Comparison of ENCODE assay signal across 8 cellular contexts in the genomic region with DNA sequence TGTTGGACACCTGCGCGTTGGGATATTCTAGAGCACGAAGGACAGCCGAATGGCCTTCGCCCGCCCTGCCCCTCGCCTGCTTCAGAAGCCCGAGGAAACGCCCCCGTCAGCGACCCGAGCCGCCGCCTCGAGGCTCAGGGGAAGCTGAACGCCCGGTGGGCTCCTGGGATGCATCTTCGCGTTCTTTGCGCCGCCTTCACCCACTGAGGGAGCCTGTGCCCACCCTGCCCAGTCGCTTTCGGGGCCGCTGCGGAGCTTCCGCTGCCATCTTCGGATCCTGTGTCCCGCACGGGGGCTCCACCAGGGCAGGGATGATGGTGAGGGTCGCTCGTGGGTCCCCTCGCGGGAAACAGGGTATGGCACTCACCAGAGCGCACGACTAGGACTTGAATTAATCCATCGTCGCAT.
DNase-seq lines count a peak whose midpoint lies in the region; ATAC-seq and TF ChIP-seq lines count a peak whose summit lies in the region.
"Not testable (repeated sequence)": the region's sequence is repeated elsewhere in the genome, so short reads cannot be mapped to it uniquely, and the experiment has no call there.

No MANE protein-coding gene starts in this region.

- WGBS in esophagus squamous epithelium, 2 donors: 2 to 3% methylated on average over 10 to 12 of the region's 37 CpGs
- 2 to 4% methylated on average over 35 of the region's 37 CpGs for WGBS in sigmoid colon, 2 donors
- WGBS in upper lobe of left lung, 2 donors: 0% methylated on average over 8 of the region's 37 CpGs; no CpG with 5 or more reads in 1 of the 2 donors

- not testable (repeated sequence) for H3K9me3 Mint-ChIP-seq in CD4-positive, alpha-beta memory T cell; activated CD4-positive, alpha-beta memory T cell treated with anti-CD3 and anti-CD28 coated beads for 36 hours; activated naive CD8-positive, alpha-beta T cell treated with anti-CD3 and anti-CD28 coated beads, Interleukin-2, amount 10 ng/mL, durations not matched to agents 7 days and 5 days

- H3K4me1 ChIP-seq in CD4-positive, alpha-beta memory T cell (ENCODE audit: insufficient read depth, low read length); esophagus squamous epithelium; left lung; sigmoid colon; upper lobe of left lung: not testable (repeated sequence)

- not testable (repeated sequence) for TF ChIP-seq CTCF in esophagus squamous epithelium (IDR thresholded peaks at IDR 0.05); left lung (IDR thresholded peaks at IDR 0.05); sigmoid colon (IDR thresholded peaks at IDR 0.05); upper lobe of left lung (IDR thresholded peaks at IDR 0.05)

- TF ChIP-seq POLR2A in esophagus squamous epithelium (IDR thresholded peaks at IDR 0.05); sigmoid colon (IDR thresholded peaks at IDR 0.05); upper lobe of left lung (IDR thresholded peaks at IDR 0.05): not testable (repeated sequence)

- ATAC-seq in HG03432 (IDR thresholded peaks at IDR 0.05; ENCODE audit: unreplicated experiment): peak; percentile 25
- not testable (repeated sequence) for ATAC-seq in activated naive CD8-positive, alpha-beta T cell treated with anti-CD3 and anti-CD28 coated beads, Interleukin-2, amount 10 ng/mL, durations not matched to agents 7 days and 5 days (ENCODE audit: low read depth)
- peak; percentile 50 for ATAC-seq in left lung
- ATAC-seq in upper lobe of left lung (ENCODE audit: low FRiP score in 2 of 2): peak in 1 of 2 donors; percentile 25

- POLR2A ChIA-PET in CD4-positive, alpha-beta memory T cell (lab: Charles Lee; ENCODE audit: partially characterized antibody); activated CD4-positive, alpha-beta memory T cell treated with anti-CD3 and anti-CD28 coated beads for 36 hours (lab: Charles Lee): not testable (repeated sequence)
- POLR2A ChIA-PET in activated naive CD8-positive, alpha-beta T cell treated with anti-CD3 and anti-CD28 coated beads, Interleukin-2, amount 10 ng/mL, durations not matched to agents 7 days and 5 days (lab: Charles Lee): interaction anchor here (0.7 kb wide), 1 partner anchor 133 kb away, joined by 4 read pairs; no protein-coding TSS in a partner anchor

- H3K36me3 Mint-ChIP-seq in CD4-positive, alpha-beta memory T cell; activated CD4-positive, alpha-beta memory T cell treated with anti-CD3 and anti-CD28 coated beads for 36 hours; activated naive CD8-positive, alpha-beta T cell treated with anti-CD3 and anti-CD28 coated beads, Interleukin-2, amount 10 ng/mL, durations not matched to agents 7 days and 5 days: not testable (repeated sequence)

- H3K4me3 ChIP-seq in CD4-positive, alpha-beta memory T cell (ENCODE audit: low read length in 2 of 2): not testable (repeated sequence)
- H3K4me3 ChIP-seq in esophagus squamous epithelium: peak overlapping the region; percentile 15 to 62 (median 42)
- peak overlapping the region in 1 of 2 donors; percentile 25 for H3K4me3 ChIP-seq in left lung
- H3K4me3 ChIP-seq in sigmoid colon: peak overlapping the region; percentile 10 to 42 (median 36)
- peak overlapping the region in 3 of 4 donors; percentile 33 to 48 (median 44) for H3K4me3 ChIP-seq in upper lobe of left lung

- intact Hi-C loops in CD4-positive, alpha-beta memory T cell (cut with micrococcal nuclease); activated CD4-positive, alpha-beta memory T cell treated with anti-CD3 and anti-CD28 coated beads for 36 hours (cut with micrococcal nuclease); esophagus squamous epithelium (cut with DNase I); left lung (cut with DNase I); sigmoid colon (cut with DNase I): not testable (repeated sequence)

- H3K27me3 Mint-ChIP-seq in CD4-positive, alpha-beta memory T cell; activated CD4-positive, alpha-beta memory T cell treated with anti-CD3 and anti-CD28 coated beads for 36 hours: not testable (repeated sequence)
- H3K27me3 Mint-ChIP-seq in activated naive CD8-positive, alpha-beta T cell treated with anti-CD3 and anti-CD28 coated beads, Interleukin-2, amount 10 ng/mL, durations not matched to agents 7 days and 5 days: peaks cover 15% of the 10 kb centered on the region

- not testable (repeated sequence) for H3K27ac ChIP-seq in CD4-positive, alpha-beta memory T cell (ENCODE audit: low read depth, low read length); esophagus squamous epithelium; left lung; sigmoid colon; upper lobe of left lung

- H3K27ac Mint-ChIP-seq in CD4-positive, alpha-beta memory T cell; activated CD4-positive, alpha-beta memory T cell treated with anti-CD3 and anti-CD28 coated beads for 36 hours; activated naive CD8-positive, alpha-beta T cell treated with anti-CD3 and anti-CD28 coated beads, Interleukin-2, amount 10 ng/mL, durations not matched to agents 7 days and 5 days: not testable (repeated sequence)

- TF ChIP-seq EP300 in sigmoid colon (IDR thresholded peaks at IDR 0.05); upper lobe of left lung (IDR thresholded peaks at IDR 0.05): not testable (repeated sequence)

- not testable (repeated sequence) for H3K4me1 Mint-ChIP-seq in CD4-positive, alpha-beta memory T cell; activated CD4-positive, alpha-beta memory T cell treated with anti-CD3 and anti-CD28 coated beads for 36 hours (ENCODE audit: low read depth); activated naive CD8-positive, alpha-beta T cell treated with anti-CD3 and anti-CD28 coated beads, Interleukin-2, amount 10 ng/mL, durations not matched to agents 7 days and 5 days

- H3K4me3 Mint-ChIP-seq in CD4-positive, alpha-beta memory T cell: peak overlapping the region in 6 of 8 donors; percentile 2 to 82 (median 56)
- H3K4me3 Mint-ChIP-seq in activated CD4-positive, alpha-beta memory T cell treated with anti-CD3 and anti-CD28 coated beads for 36 hours: peak overlapping the region; percentile 49
- H3K4me3 Mint-ChIP-seq in activated naive CD8-positive, alpha-beta T cell treated with anti-CD3 and anti-CD28 coated beads, Interleukin-2, amount 10 ng/mL, durations not matched to agents 7 days and 5 days: peak overlapping the region; percentile 50

- not testable (repeated sequence) for H3K9me3 ChIP-seq in CD4-positive, alpha-beta memory T cell (ENCODE audit: control insufficient read depth in 1 of 2, low read length in 2 of 2); esophagus squamous epithelium; left lung; sigmoid colon; upper lobe of left lung

- not testable (repeated sequence) for H3K36me3 ChIP-seq in CD4-positive, alpha-beta memory T cell (ENCODE audit: insufficient read depth, low read length); esophagus squamous epithelium; left lung; sigmoid colon; upper lobe of left lung

- not testable (repeated sequence) for H3K27me3 ChIP-seq in CD4-positive, alpha-beta memory T cell (ENCODE audit: insufficient read depth, low read length); upper lobe of left lung
- H3K27me3 ChIP-seq in esophagus squamous epithelium (peaks cover 0 to 13% (median 0%) of the 10 kb centered on the region in 4 donors), left lung (peaks cover 0 to 20% of the 10 kb centered on the region in 2 donors), sigmoid colon (peaks cover 0 to 13% (median 0%) of the 10 kb centered on the region in 3 donors)

- CTCF ChIA-PET in CD4-positive, alpha-beta memory T cell (lab: Charles Lee; ENCODE audit: partially characterized antibody); activated CD4-positive, alpha-beta memory T cell treated with anti-CD3 and anti-CD28 coated beads for 36 hours (lab: Charles Lee): not testable (repeated sequence)

- not testable (repeated sequence) for DNase-seq in CD4-positive, alpha-beta memory T cell; activated CD4-positive, alpha-beta memory T cell treated with anti-CD3 and anti-CD28 coated beads for 36 hours; esophagus squamous epithelium (lab: John Stamatoyannopoulos, UW); sigmoid colon
- peak; percentile 34 for DNase-seq in activated naive CD8-positive, alpha-beta T cell treated with anti-CD3 and anti-CD28 coated beads, Interleukin-2, amount 10 ng/mL, durations not matched to agents 7 days and 5 days
- peak in 1 of 2 donors; percentile 58 for DNase-seq in left lung
- DNase-seq in upper lobe of left lung: peak in 1 of 2 donors; percentile 79
